Comparison of ENCODE assay signal across 27 cellular contexts in genomic region chr3:143441772-143442171, GRCh38.
"Had no signal": no experiment of that assay in that cellular context is flagged by ENCODE, and none has a peak within 500 bp of the region (broad histone marks: within the 10 kb centered on the region; RNA-seq: fewer than 3 reads in every experiment).

No MANE protein-coding gene starts in this region.

- H3K36me3 Mint-ChIP-seq: neural progenitor cell; stimulated activated effector memory CD8-positive, alpha-beta T cell treated with anti-CD3 and anti-CD28 coated beads, Interleukin-12 subunit alpha, Interleukin-12 subunit beta, amount 100 ng/mL, for 72 hours had no signal

- H3K27ac Mint-ChIP-seq: nephron; neural progenitor cell; progenitor cell of endocrine pancreas; stimulated activated effector memory CD8-positive, alpha-beta T cell treated with anti-CD3 and anti-CD28 coated beads, Interleukin-12 subunit alpha, Interleukin-12 subunit beta, amount 100 ng/mL, for 72 hours; stimulated activated naive B cell treated with anti-CD40 and anti-IgM and Interleukin-4, amounts not matched to agents 10 μg/mL and 1 μg/mL and 100 μg/mL, for 72 hours; stimulated activated naive CD8-positive, alpha-beta T cell treated with anti-CD3 and anti-CD28 coated beads, Interleukin-15, Interleukin-2, amounts not matched to agents 100 ng/mL and 50 ng/mL, for 24 hours had no signal

- H3K27ac ChIP-seq: neural progenitor cell, ovary, parathyroid adenoma, psoas muscle, right lobe of liver, sigmoid colon, stomach, thoracic aorta, thyroid gland, tibial nerve, upper lobe of left lung, vagina had no signal

- H3K9ac ChIP-seq: neural progenitor cell, parathyroid adenoma had no signal

- DNase-seq: occipital lobe; ovary; posterior cingulate gyrus; psoas muscle; right cardiac atrium; right lobe of liver; sigmoid colon; small intestine; stimulated activated CD4-positive, alpha-beta T cell treated with anti-CD3 and anti-CD28 coated beads, Interleukin-15, amount 100 ng/mL, for 24 hours; stimulated activated CD4-positive, alpha-beta T cell treated with anti-CD3 and anti-CD28 coated beads, Interleukin-2, amount 100 ng/mL, for 24 hours; stimulated activated CD4-positive, alpha-beta T cell treated with anti-CD3 and anti-CD28 coated beads, Interleukin-2, amount 100 ng/mL, for 48 hours; stimulated activated CD4-positive, alpha-beta T cell treated with anti-CD3 and anti-CD28 coated beads, Interleukin-4, amount 100 ng/mL, for 24 hours; stimulated activated naive B cell treated with anti-CD40 and anti-IgM and Interleukin-4, amounts not matched to agents 10 μg/mL and 1 μg/mL and 100 μg/mL, for 72 hours; stimulated activated naive CD4-positive, alpha-beta T cell treated with Interleukin-2 at 50 U/mL for 16 hours; stomach; thyroid gland; trophoblast cell; upper lobe of left lung had no signal

- H3K36me3 ChIP-seq: neural progenitor cell, ovary, right lobe of liver, sigmoid colon, stomach, thoracic aorta, thyroid gland, tibial nerve, upper lobe of left lung, vagina had no signal

- H3K79me2 ChIP-seq: parathyroid adenoma had no signal

- H3K4me1 ChIP-seq: neural progenitor cell, parathyroid adenoma, right lobe of liver, sigmoid colon had no signal

- H3K9me3 ChIP-seq: ovary, psoas muscle, right lobe of liver, sigmoid colon, stomach, thoracic aorta, thyroid gland, tibial nerve, upper lobe of left lung, vagina had no signal

- H3K27me3 ChIP-seq: neural progenitor cell, ovary, right lobe of liver, sigmoid colon, stomach, thyroid gland, tibial nerve, upper lobe of left lung, vagina had no signal

- H3K4me1 Mint-ChIP-seq: nephron had no signal

- H3K4me3 ChIP-seq: neural progenitor cell, ovary, psoas muscle, right lobe of liver, sigmoid colon, stomach, thoracic aorta, thyroid gland, tibial nerve, upper lobe of left lung, vagina had no signal

- H3K4me3 Mint-ChIP-seq: nephron; neural progenitor cell; stimulated activated effector memory CD8-positive, alpha-beta T cell treated with anti-CD3 and anti-CD28 coated beads, Interleukin-12 subunit alpha, Interleukin-12 subunit beta, amount 100 ng/mL, for 72 hours; stimulated activated naive B cell treated with anti-CD40 and anti-IgM and Interleukin-4, amounts not matched to agents 10 μg/mL and 1 μg/mL and 100 μg/mL, for 72 hours; stimulated activated naive CD8-positive, alpha-beta T cell treated with anti-CD3 and anti-CD28 coated beads, Interleukin-15, Interleukin-2, amounts not matched to agents 100 ng/mL and 50 ng/mL, for 24 hours had no signal

- H3K9me3 Mint-ChIP-seq: nephron; neural progenitor cell; stimulated activated effector memory CD8-positive, alpha-beta T cell treated with anti-CD3 and anti-CD28 coated beads, Interleukin-12 subunit alpha, Interleukin-12 subunit beta, amount 100 ng/mL, for 72 hours; stimulated activated naive B cell treated with anti-CD40 and anti-IgM and Interleukin-4, amounts not matched to agents 10 μg/mL and 1 μg/mL and 100 μg/mL, for 72 hours had no signal

- H3K27me3 Mint-ChIP-seq: stimulated activated naive B cell treated with anti-CD40 and anti-IgM and Interleukin-4, amounts not matched to agents 10 μg/mL and 1 μg/mL and 100 μg/mL, for 72 hours; stimulated activated naive CD8-positive, alpha-beta T cell treated with anti-CD3 and anti-CD28 coated beads, Interleukin-15, Interleukin-2, amounts not matched to agents 100 ng/mL and 50 ng/mL, for 24 hours had no signal

- H2AFZ ChIP-seq: neural progenitor cell, parathyroid adenoma had no signal

- H3K4me2 ChIP-seq: neural progenitor cell had no signal
